In genomic region chr6:170056329-170056728, GRCh38 we compare ENCODE assay signal across 24 cellular contexts.
"Had no signal": no experiment of that assay in that cellular context is flagged by ENCODE, and none has a peak within 500 bp of the region (broad histone marks: within the 10 kb centered on the region; RNA-seq: fewer than 3 reads in every experiment).

No MANE protein-coding gene starts in this region.

- H3K27me3 Mint-ChIP-seq: activated CD4-positive, alpha-beta memory T cell treated with anti-CD3 and anti-CD28 coated beads for 36 hours; activated CD4-positive, alpha-beta T cell treated with anti-CD3 and anti-CD28 coated beads for 36 hours; activated naive CD8-positive, alpha-beta T cell treated with anti-CD3 and anti-CD28 coated beads, Interleukin-2, amount 50 U/mL, for 24 hours had no signal

- H3K36me3 ChIP-seq: neural progenitor cell, stomach, suprapubic skin, tibial nerve had no signal

- H3K4me2 ChIP-seq: neural progenitor cell had no signal

- H3K4me1 Mint-ChIP-seq: activated CD4-positive, alpha-beta T cell treated with anti-CD3 and anti-CD28 coated beads for 36 hours; activated naive CD8-positive, alpha-beta T cell treated with anti-CD3 and anti-CD28 coated beads, Interleukin-2, amount 50 U/mL, for 24 hours; naive B cell; stimulated activated memory B cell treated with anti-CD40 and anti-IgM and Interleukin-4, amounts not matched to agents 10 μg/mL and 1 μg/mL and 100 μg/mL, for 72 hours had no signal

- H2AFZ ChIP-seq: neural progenitor cell had no signal

- H3K9ac ChIP-seq: neural progenitor cell had no signal

- H3K4me1 ChIP-seq: neural progenitor cell, stomach, suprapubic skin, tibial nerve had no signal

- H3K9me3 Mint-ChIP-seq: activated CD4-positive, alpha-beta memory T cell treated with anti-CD3 and anti-CD28 coated beads for 36 hours; activated naive CD8-positive, alpha-beta T cell treated with anti-CD3 and anti-CD28 coated beads, Interleukin-2, amount 50 U/mL, for 24 hours; activated T-helper 1 cell treated with anti-CD3 and anti-CD28 coated beads, Interleukin-12 subunit alpha, Interleukin-12 subunit beta, Interleukin-2, Interleukin-4 antibody, amounts not matched to agents 30 ng/mL and 10 ng/mL and 1 ng/mL, durations not matched to agents 14 hours and 24 hours and 36 hours; dendritic cell treated with granulocyte-macrophage colony-stimulating factor and Interleukin-4, amounts not matched to agents 40 ng/mL and 50 ng/mL, for 4 days; naive B cell had no signal

- H3K9me3 ChIP-seq: psoas muscle, stomach, suprapubic skin, tibial nerve had no signal

- H3K27ac ChIP-seq: neural progenitor cell, psoas muscle, stomach, suprapubic skin, tibial nerve had no signal

- H3K36me3 Mint-ChIP-seq: activated CD4-positive, alpha-beta memory T cell treated with anti-CD3 and anti-CD28 coated beads for 36 hours; naive B cell; neural progenitor cell; stimulated activated memory B cell treated with anti-CD40 and anti-IgM and Interleukin-4, amounts not matched to agents 10 μg/mL and 1 μg/mL and 100 μg/mL, for 72 hours had no signal

- H3K4me3 ChIP-seq: neural progenitor cell, psoas muscle, stomach, suprapubic skin, tibial nerve had no signal

- H3K27ac Mint-ChIP-seq: activated CD4-positive, alpha-beta memory T cell treated with anti-CD3 and anti-CD28 coated beads for 36 hours; activated CD4-positive, alpha-beta T cell treated with anti-CD3 and anti-CD28 coated beads for 36 hours; activated naive CD8-positive, alpha-beta T cell treated with anti-CD3 and anti-CD28 coated beads, Interleukin-2, amount 50 U/mL, for 24 hours; dendritic cell treated with granulocyte-macrophage colony-stimulating factor and Interleukin-4, amounts not matched to agents 40 ng/mL and 50 ng/mL, for 4 days; naive B cell; neural progenitor cell; stimulated activated memory B cell treated with anti-CD40 and anti-IgM and Interleukin-4, amounts not matched to agents 10 μg/mL and 1 μg/mL and 100 μg/mL, for 72 hours; WTC11 had no signal

- ATAC-seq: activated CD4-positive, alpha-beta T cell treated with anti-CD3 and anti-CD28 coated beads for 36 hours; activated naive CD8-positive, alpha-beta T cell treated with anti-CD3 and anti-CD28 coated beads, Interleukin-2, amount 50 U/mL, for 24 hours; psoas muscle; stimulated activated memory B cell treated with anti-CD40 and anti-IgM and Interleukin-4, amounts not matched to agents 10 μg/mL and 1 μg/mL and 100 μg/mL, for 72 hours; WTC11 had no signal

- DNase-seq: activated CD4-positive, alpha-beta memory T cell treated with anti-CD3 and anti-CD28 coated beads for 36 hours; activated CD4-positive, alpha-beta T cell treated with anti-CD3 and anti-CD28 coated beads for 36 hours; activated gamma-delta T cell; activated naive CD4-positive, alpha-beta T cell treated with anti-CD3 and anti-CD28 coated beads, Interleukin-2, amount 50 U/mL, for 16 hours; activated naive CD8-positive, alpha-beta T cell treated with anti-CD3 and anti-CD28 coated beads, Interleukin-2, amount 50 U/mL, for 24 hours; activated T-cell treated with anti-CD3 and anti-CD28 coated beads for 4 hours; effector CD4-positive, alpha-beta T cell; foreskin melanocyte; hippocampal formation; mesenchymal stem cell; naive B cell; psoas muscle; right cardiac atrium; small intestine; stimulated activated CD4-positive, alpha-beta T cell treated with anti-CD3 and anti-CD28 coated beads, Interleukin-15, amount 100 ng/mL, for 24 hours; T-helper 9 cell had no signal

- H3K27me3 ChIP-seq: neural progenitor cell, tibial nerve had no signal

- H3K4me3 Mint-ChIP-seq: activated CD4-positive, alpha-beta memory T cell treated with anti-CD3 and anti-CD28 coated beads for 36 hours; activated CD4-positive, alpha-beta T cell treated with anti-CD3 and anti-CD28 coated beads for 36 hours; activated naive CD8-positive, alpha-beta T cell treated with anti-CD3 and anti-CD28 coated beads, Interleukin-2, amount 50 U/mL, for 24 hours; activated T-helper 1 cell treated with anti-CD3 and anti-CD28 coated beads, Interleukin-12 subunit alpha, Interleukin-12 subunit beta, Interleukin-2, Interleukin-4 antibody, amounts not matched to agents 30 ng/mL and 10 ng/mL and 1 ng/mL, durations not matched to agents 14 hours and 24 hours and 36 hours; dendritic cell treated with granulocyte-macrophage colony-stimulating factor and Interleukin-4, amounts not matched to agents 40 ng/mL and 50 ng/mL, for 4 days; naive B cell; neural progenitor cell; stimulated activated memory B cell treated with anti-CD40 and anti-IgM and Interleukin-4, amounts not matched to agents 10 μg/mL and 1 μg/mL and 100 μg/mL, for 72 hours; WTC11 had no signal
